Comparison of ENCODE assay signal across 22 cellular contexts in genomic region chr17:1582374-1582773, GRCh38. TPM values are rescaled to one million over a fixed set of nuclear protein-coding genes. Genes with fewer than 3 reads are reported as not detected.
DNase-seq lines count a peak whose midpoint lies in the region; ATAC-seq and TF ChIP-seq lines count a peak whose summit lies in the region.
"Had no signal": no experiment of that assay in that cellular context is flagged by ENCODE, and none has a peak within 500 bp of the region (broad histone marks: within the 10 kb centered on the region; RNA-seq: fewer than 3 reads in every experiment).

No MANE protein-coding gene starts in this region.

- peak overlapping the region; percentile 64 for H3K27ac ChIP-seq in RWPE1
- peak overlapping the region; percentile 65 for H3K27ac ChIP-seq in lower lobe of right lung
- H3K27ac ChIP-seq in thyroid gland: peak overlapping the region in 2 of 3 donors; percentile 70 to 73
- no peak overlapping the region for H3K27ac ChIP-seq in foreskin keratinocyte

- TF ChIP-seq POLR2A in thyroid gland (IDR thresholded peaks at IDR 0.05): no peak

- H3K4me3 ChIP-seq in lower lobe of right lung: no peak overlapping the region
- no peak overlapping the region for H3K4me3 ChIP-seq in thyroid gland (replicated peaks in 1 of 3)

- 88 to 94% methylated on average over 9 to 10 of the region's 10 CpGs for WGBS in thyroid gland, 2 donors

- H3K4me1 ChIP-seq in lower lobe of right lung (peaks cover 19% of the 10 kb centered on the region), thyroid gland (peaks cover 25 to 27% of the 10 kb centered on the region in 2 donors), foreskin keratinocyte (peaks cover 8% of the 10 kb centered on the region)
- H3K4me1 ChIP-seq: BE2C had no signal

- H3K36me3 ChIP-seq in lower lobe of right lung (peaks cover 31% of the 10 kb centered on the region), thyroid gland (peaks cover 0 to 2% of the 10 kb centered on the region in 2 donors)
- H3K36me3 ChIP-seq: BE2C had no signal

- H3K9me3 ChIP-seq in lower lobe of right lung (no peaks in the 10 kb centered on the region), thyroid gland (no peaks in the 10 kb centered on the region)
- H3K9me3 ChIP-seq: BE2C had no signal

- CTCF ChIA-PET in RWPE1 (lab: Yijun Ruan, JAX): interaction anchor here (0.6 to 0.7 kb wide), 2 partner anchors 47 to 240 kb away, joined by 4 read pairs; no protein-coding TSS in a partner anchor

- ATAC-seq in lower lobe of right lung (no peak), GM21529 (IDR thresholded peaks at IDR 0.05; ENCODE audit: unreplicated experiment) (no peak), foreskin keratinocyte (no peak)
- ATAC-seq: Panc1, SK-N-SH treated with all-trans-retinoic acid at 6 μM for 48 hours had no signal

- POLR2A ChIA-PET in RWPE1 (lab: Yijun Ruan, JAX; ENCODE audit: low non-redundant PET): no interaction called here

- no peak for TF ChIP-seq CTCF in RWPE1 (conservative IDR thresholded peaks at IDR 0.05; ENCODE audit: low read depth)
- TF ChIP-seq CTCF in lower lobe of right lung (IDR thresholded peaks at IDR 0.05): no peak
- no peak for TF ChIP-seq CTCF in thyroid gland (IDR thresholded peaks at IDR 0.05)
- TF ChIP-seq CTCF in foreskin keratinocyte (conservative IDR thresholded peaks at IDR 0.05): no peak

- H3K27me3 ChIP-seq in lower lobe of right lung (ENCODE audit: low read depth): no peaks in the 10 kb centered on the region
- no peaks in the 10 kb centered on the region for H3K27me3 ChIP-seq in thyroid gland
- H3K27me3 ChIP-seq in foreskin keratinocyte: no peaks in the 10 kb centered on the region
- H3K27me3 ChIP-seq: BE2C had no signal

- intact Hi-C loops in lower lobe of right lung (cut with DNase I) (no loop called here), thyroid gland (cut with DNase I) (no loop called here)

- DNase-seq in CD1c-positive myeloid dendritic cell (ENCODE audit: extremely low spot score): peak; percentile 52
- DNase-seq in RWPE1 (ENCODE audit: low spot score): no peak
- DNase-seq in lower lobe of right lung: no peak
- DNase-seq in thyroid gland: no peak
- no peak for DNase-seq in 8988T
- DNase-seq in NCI-H2029 treated with DMSO at 0.1 percent for 48 hours (lab: John Stamatoyannopoulos, UW): no peak
- no peak for DNase-seq in foreskin keratinocyte
- DNase-seq: BE2C; Calu3; CD8-positive, alpha-beta memory T cell; GDM1; KBM-7; MM.1S; NCI-H1092; NCI-H1436; NCI-H1930; NCI-H226; NCI-H510A treated with DMSO at 0.1 percent for 48 hours; NCI-H748 treated with DMSO at 0.1 percent for 48 hours had no signal

RNA-seq across cellular contexts. Expression of gene PITPNA, which starts 19.8 kb away (rescaled TPM):
- total RNA-seq in lower lobe of right lung (71.3 TPM), thyroid gland (10 to 100 TPM; 49.9 to 64.7 (median 54.2) TPM), foreskin keratinocyte (33.2 and 35.2 TPM in 2 replicates)
- polyA plus RNA-seq in foreskin keratinocyte: 49.5 and 50.2 TPM in 2 replicates

RNA-seq across cellular contexts. Expression of gene SLC43A2, which starts 46.3 kb away (rescaled TPM):
- 44.6 TPM for total RNA-seq in lower lobe of right lung
- 10 to 100 TPM; 17.5 to 28.2 (median 23.9) TPM for total RNA-seq in thyroid gland
- 2.0 and 3.1 TPM in 2 replicates for total RNA-seq in foreskin keratinocyte
- polyA plus RNA-seq in foreskin keratinocyte: 1.9 and 2.3 TPM in 2 replicates
